ENCODE assay signal across 1 cellular context in the genomic region with DNA sequence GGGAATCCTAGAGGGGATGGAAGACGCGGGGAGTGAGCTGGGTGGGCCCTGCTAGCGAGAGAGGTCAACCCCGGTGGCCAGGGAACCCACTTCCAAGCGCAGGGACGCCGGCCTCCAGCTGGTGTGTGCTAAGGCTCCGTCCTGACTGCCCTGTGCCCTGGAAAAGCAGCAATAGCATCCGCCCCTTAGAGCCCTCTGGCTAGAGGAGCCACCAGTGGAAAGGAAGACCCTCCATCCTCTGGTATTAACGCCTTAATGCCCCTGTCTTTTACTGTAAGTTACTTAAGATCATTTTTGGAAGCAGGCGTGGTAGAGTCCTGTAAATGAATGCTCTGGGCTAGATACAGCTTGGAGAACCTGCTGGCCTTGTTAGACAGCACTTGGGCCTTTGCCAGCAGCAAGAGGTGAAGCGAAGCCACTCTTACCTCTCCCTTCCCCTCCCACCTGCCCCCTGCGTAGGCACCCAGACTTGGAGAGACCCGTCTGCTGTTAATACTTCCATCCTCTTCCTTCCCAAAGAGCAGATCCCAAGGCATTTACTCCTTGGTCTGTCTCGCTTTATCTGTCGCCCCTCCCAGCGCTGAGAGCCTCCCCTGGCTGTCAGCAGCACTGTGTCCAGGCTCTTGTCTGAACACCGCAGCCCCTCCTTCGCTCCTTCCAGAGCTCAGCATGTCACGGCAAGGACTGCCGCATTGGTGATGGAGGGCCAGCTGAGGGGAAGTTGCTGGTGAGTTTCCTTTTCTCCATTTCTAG.
TF ChIP-seq lines count a peak whose summit lies in the region.

No MANE protein-coding gene starts in this region.

TF ChIP-seq in WTC11, 78 proteins besides CTCF, POLR2A, EP300 and RAD21 (continued from another document):
- TF ChIP-seq TCF7 (CRISPR knock-in tag; IDR thresholded peaks at IDR 0.05; ENCODE audit: low read depth) (no peak), TP53 (CRISPR knock-in tag; IDR thresholded peaks at IDR 0.05) (no peak), RORB (CRISPR knock-in tag; IDR thresholded peaks at IDR 0.05) (no peak), NR2C2 (CRISPR knock-in tag; IDR thresholded peaks at IDR 0.05) (no peak)
- TF ChIP-seq, protein P1, sequence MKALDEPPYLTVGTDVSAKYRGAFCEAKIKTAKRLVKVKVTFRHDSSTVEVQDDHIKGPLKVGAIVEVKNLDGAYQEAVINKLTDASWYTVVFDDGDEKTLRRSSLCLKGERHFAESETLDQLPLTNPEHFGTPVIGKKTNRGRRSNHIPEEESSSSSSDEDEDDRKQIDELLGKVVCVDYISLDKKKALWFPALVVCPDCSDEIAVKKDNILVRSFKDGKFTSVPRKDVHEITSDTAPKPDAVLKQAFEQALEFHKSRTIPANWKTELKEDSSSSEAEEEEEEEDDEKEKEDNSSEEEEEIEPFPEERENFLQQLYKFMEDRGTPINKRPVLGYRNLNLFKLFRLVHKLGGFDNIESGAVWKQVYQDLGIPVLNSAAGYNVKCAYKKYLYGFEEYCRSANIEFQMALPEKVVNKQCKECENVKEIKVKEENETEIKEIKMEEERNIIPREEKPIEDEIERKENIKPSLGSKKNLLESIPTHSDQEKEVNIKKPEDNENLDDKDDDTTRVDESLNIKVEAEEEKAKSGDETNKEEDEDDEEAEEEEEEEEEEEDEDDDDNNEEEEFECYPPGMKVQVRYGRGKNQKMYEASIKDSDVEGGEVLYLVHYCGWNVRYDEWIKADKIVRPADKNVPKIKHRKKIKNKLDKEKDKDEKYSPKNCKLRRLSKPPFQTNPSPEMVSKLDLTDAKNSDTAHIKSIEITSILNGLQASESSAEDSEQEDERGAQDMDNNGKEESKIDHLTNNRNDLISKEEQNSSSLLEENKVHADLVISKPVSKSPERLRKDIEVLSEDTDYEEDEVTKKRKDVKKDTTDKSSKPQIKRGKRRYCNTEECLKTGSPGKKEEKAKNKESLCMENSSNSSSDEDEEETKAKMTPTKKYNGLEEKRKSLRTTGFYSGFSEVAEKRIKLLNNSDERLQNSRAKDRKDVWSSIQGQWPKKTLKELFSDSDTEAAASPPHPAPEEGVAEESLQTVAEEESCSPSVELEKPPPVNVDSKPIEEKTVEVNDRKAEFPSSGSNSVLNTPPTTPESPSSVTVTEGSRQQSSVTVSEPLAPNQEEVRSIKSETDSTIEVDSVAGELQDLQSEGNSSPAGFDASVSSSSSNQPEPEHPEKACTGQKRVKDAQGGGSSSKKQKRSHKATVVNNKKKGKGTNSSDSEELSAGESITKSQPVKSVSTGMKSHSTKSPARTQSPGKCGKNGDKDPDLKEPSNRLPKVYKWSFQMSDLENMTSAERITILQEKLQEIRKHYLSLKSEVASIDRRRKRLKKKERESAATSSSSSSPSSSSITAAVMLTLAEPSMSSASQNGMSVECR (CRISPR knock-in tag; IDR thresholded peaks at IDR 0.05; ENCODE audit: borderline replicate concordance) = no peak
TF ChIP-seq in WTC11: peak in this region for 0.
